Comparison of ENCODE assay signal across 28 cellular contexts in genomic region chr12:114855678-114856077, GRCh38.
"Had no signal": no experiment of that assay in that cellular context is flagged by ENCODE, and none has a peak within 500 bp of the region (broad histone marks: within the 10 kb centered on the region; RNA-seq: fewer than 3 reads in every experiment).

No MANE protein-coding gene starts in this region.

- DNase-seq: colonic mucosa; cortex of kidney; dermis blood vessel endothelial cell; dorsolateral prefrontal cortex; effector CD4-positive, alpha-beta T cell; effector CD8-positive, alpha-beta T cell; effector memory CD4-positive, alpha-beta T cell; effector memory CD8-positive, alpha-beta T cell; endodermal cell; erythroblast; esophagus squamous epithelium; foreskin fibroblast; foreskin keratinocyte; foreskin melanocyte; gastrocnemius medialis; glutamatergic neuron; head of caudate nucleus; heart left ventricle; heart right ventricle had no signal

- H3K9me3 ChIP-seq: colonic mucosa, esophagus squamous epithelium, gastrocnemius medialis had no signal

- FAIRE-seq: colon, endometrium, endothelial cell of umbilical vein, frontal cortex had no signal

- H3K36me3 ChIP-seq: colonic mucosa, esophagus muscularis mucosa, esophagus squamous epithelium, gastrocnemius medialis, gastroesophageal sphincter, heart left ventricle, heart right ventricle had no signal

- H3K4me1 ChIP-seq: colonic mucosa, esophagus muscularis mucosa, esophagus squamous epithelium, foreskin keratinocyte, gastrocnemius medialis, gastroesophageal sphincter, heart left ventricle, heart right ventricle had no signal

- H3K4me3 ChIP-seq: colonic mucosa, coronary artery, dorsolateral prefrontal cortex, esophagus muscularis mucosa, esophagus squamous epithelium, gastrocnemius medialis, gastroesophageal sphincter, heart left ventricle, heart right ventricle had no signal

- H3K27me3 ChIP-seq: colonic mucosa, esophagus muscularis mucosa, esophagus squamous epithelium, foreskin keratinocyte, gastroesophageal sphincter, heart left ventricle had no signal

- H3K27ac ChIP-seq: colonic mucosa, coronary artery, dorsolateral prefrontal cortex, epithelial cell of prostate, esophagus muscularis mucosa, esophagus squamous epithelium, foreskin keratinocyte, gastrocnemius medialis, gastroesophageal sphincter, heart left ventricle, heart right ventricle had no signal

- ATAC-seq: effector memory CD8-positive, alpha-beta T cell; esophagus mucosa; foreskin keratinocyte; gastrocnemius medialis; gastroesophageal sphincter; heart left ventricle; heart right ventricle had no signal
